11 cellular contexts compared by ENCODE assay signal in the genomic region with DNA sequence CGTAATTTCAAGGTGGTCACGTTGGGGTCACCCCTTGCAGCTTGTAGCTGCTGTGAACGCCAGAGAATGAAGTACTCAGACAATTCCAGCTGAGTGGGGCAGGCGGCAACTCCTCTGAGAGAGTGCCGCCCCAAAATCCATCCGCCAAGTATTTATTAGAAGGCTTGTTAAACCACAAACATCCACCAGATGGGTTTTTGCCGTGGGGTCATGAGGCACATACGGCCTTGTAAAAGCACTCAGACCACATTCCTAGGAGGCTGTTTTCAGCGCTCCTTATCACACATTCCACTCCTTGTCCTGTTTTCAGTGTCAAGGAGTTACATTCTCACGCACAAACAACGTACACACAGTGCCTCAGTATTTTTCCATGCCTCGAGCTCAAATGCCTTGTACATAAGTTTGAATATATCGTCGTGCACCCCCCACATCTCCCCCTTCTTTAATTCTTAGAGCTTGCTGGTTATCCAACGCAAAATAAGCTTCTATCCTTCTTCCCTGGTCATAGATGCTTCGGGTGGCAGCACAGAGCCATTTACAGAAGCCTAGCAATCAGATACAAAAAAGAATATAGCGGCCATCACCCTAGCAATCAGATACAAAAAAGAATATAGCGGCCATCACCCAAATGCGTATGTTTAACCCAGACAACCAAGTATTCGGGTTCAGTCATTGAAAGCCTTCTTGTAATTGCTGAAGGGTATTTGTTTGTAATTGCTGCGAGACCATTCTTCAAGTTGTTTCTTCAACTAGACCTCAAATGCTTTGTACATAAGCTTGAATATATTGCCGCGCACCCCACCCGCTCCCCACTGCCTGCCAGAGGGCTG. TPM values are rescaled to one million over a fixed set of nuclear protein-coding genes. Genes with fewer than 3 reads are reported as not detected.
DNase-seq lines count a peak whose midpoint lies in the region; ATAC-seq and TF ChIP-seq lines count a peak whose summit lies in the region.
"Had no signal": no experiment of that assay in that cellular context is flagged by ENCODE, and none has a peak within 500 bp of the region (broad histone marks: within the 10 kb centered on the region; RNA-seq: fewer than 3 reads in every experiment).

No MANE protein-coding gene starts in this region.

- H3K4me3 Mint-ChIP-seq in mesothelial cell of epicardium, result peak overlapping the region; percentile 65

- H3K4me3 ChIP-seq in BJ (ENCODE audit: low read depth, low read length) (peak overlapping the region; percentile 25), choroid plexus epithelial cell (ENCODE audit: low read depth, low read length) (peak overlapping the region; percentile 22)
- H3K4me3 ChIP-seq: gastrocnemius medialis, pancreas had no signal

- TF ChIP-seq CTCF in BJ (IDR thresholded peaks at IDR 0.05; ENCODE audit: insufficient read depth, low read depth, low read length) (no peak), choroid plexus epithelial cell (conservative IDR thresholded peaks at IDR 0.05; ENCODE audit: low read depth, low read length) (peak; percentile 17), mesothelial cell of epicardium (IDR thresholded peaks at IDR 0.05; ENCODE audit: unreplicated experiment) (no peak)

- peaks cover 66% of the 10 kb centered on the region for H3K27me3 Mint-ChIP-seq in mesothelial cell of epicardium (ENCODE audit: low read depth)

- no peak for ATAC-seq in GM21390 (IDR thresholded peaks at IDR 0.05; ENCODE audit: unreplicated experiment)
- ATAC-seq: activated naive CD4-positive, alpha-beta T cell treated with anti-CD3 and anti-CD28 coated beads, Interleukin-2, amount 50 U/mL, for 72 hours; gastrocnemius medialis had no signal

- no peaks in the 10 kb centered on the region for H3K9me3 Mint-ChIP-seq in mesothelial cell of epicardium
- H3K9me3 Mint-ChIP-seq: activated naive CD4-positive, alpha-beta T cell treated with anti-CD3 and anti-CD28 coated beads, Interleukin-2, amount 50 U/mL, for 72 hours had no signal

- POLR2A ChIA-PET in BJ (lab: Charles Lee), result no interaction called here

- CTCF ChIA-PET in BJ (lab: Yijun Ruan, JAX), result interaction anchor here (0.6 to 2.0 kb wide), 10 partner anchors 16 to 1057 kb away, joined by 3 to 6 read pairs (median 3); no protein-coding TSS in a partner anchor

- H3K36me3 ChIP-seq in BJ (ENCODE audit: control insufficient read depth, insufficient read depth, low read length), result no peaks in the 10 kb centered on the region
- H3K36me3 ChIP-seq: gastrocnemius medialis, pancreas had no signal

- peak; percentile 99 for DNase-seq in BJ (ENCODE audit: low read depth)
- peak; percentile 90 for DNase-seq in HT-29 (ENCODE audit: low spot score)
- peak; percentile 99 for DNase-seq in choroid plexus epithelial cell (ENCODE audit: low read depth)
- no peak for DNase-seq in mesothelial cell of epicardium (ENCODE audit: low spot score in 2 of 2, unreplicated experiment in 2 of 2)
- DNase-seq in NAMALWA (ENCODE audit: low spot score), result no peak
- DNase-seq in activated naive CD4-positive, alpha-beta T cell (lab: John Stamatoyannopoulos, UW), result no peak
- DNase-seq in NCI-H1105 (lab: John Stamatoyannopoulos, UW), result no peak
- DNase-seq: gastrocnemius medialis had no signal

- H3K27ac Mint-ChIP-seq in mesothelial cell of epicardium, result peak overlapping the region; percentile 92
- H3K27ac Mint-ChIP-seq: activated naive CD4-positive, alpha-beta T cell treated with anti-CD3 and anti-CD28 coated beads, Interleukin-2, amount 50 U/mL, for 72 hours had no signal

- H3K36me3 Mint-ChIP-seq in mesothelial cell of epicardium, result no peaks in the 10 kb centered on the region
- H3K36me3 Mint-ChIP-seq: activated naive CD4-positive, alpha-beta T cell treated with anti-CD3 and anti-CD28 coated beads, Interleukin-2, amount 50 U/mL, for 72 hours had no signal

- H3K4me1 Mint-ChIP-seq in mesothelial cell of epicardium, result peaks cover 22% of the 10 kb centered on the region

- H3K27me3 ChIP-seq in BJ (ENCODE audit: control insufficient read depth, insufficient read depth, low read length), result peaks cover 42% of the 10 kb centered on the region

RNA-seq across cellular contexts. Expression of a gene that starts 7.3 kb away (rescaled TPM):
- not detected in 2 replicates for polyA plus RNA-seq in BJ (2011; rRNA removed)
- polyA minus RNA-seq in BJ (2011; rRNA and poly(A)+ RNA removed), result not detected in 2 replicates
- 0.29 and 1.1 TPM in 2 replicates for total RNA-seq in HT-29 (2014; rRNA removed; shearing (Covaris generic))
- total RNA-seq in mesothelial cell of epicardium, result not detected in 3 replicates
- total RNA-seq: gastrocnemius medialis, pancreas had no signal
- polyA plus RNA-seq: pancreas had no signal

RNA-seq across cellular contexts. Expression of a gene that starts 20.8 kb away (rescaled TPM):
- polyA plus RNA-seq in BJ (2011; rRNA removed), result not detected in 2 replicates
- not detected in 2 replicates for polyA minus RNA-seq in BJ (2011; rRNA and poly(A)+ RNA removed)
- 0.16 TPM in 1 of 2 replicates, not detected in the other for total RNA-seq in HT-29 (2014; rRNA removed; shearing (Covaris generic))
- total RNA-seq in mesothelial cell of epicardium, result not detected in 3 replicates
- total RNA-seq: activated naive CD4-positive, alpha-beta T cell treated with anti-CD3 and anti-CD28 coated beads, Interleukin-2, amount 50 U/mL, for 72 hours; gastrocnemius medialis; pancreas had no signal
- polyA plus RNA-seq: pancreas had no signal

Comparison
In these comparisons a context has a peak if more than half of its experiments do, and no peak if none do; other contexts are left out.
1. DNase-seq: peak in BJ (single experiment), HT-29 (single experiment) and choroid plexus epithelial cell (single experiment); none in mesothelial cell of epicardium (0 of 2), NAMALWA (single experiment), activated naive CD4-positive, alpha-beta T cell (0 of 4) and NCI-H1105 (single experiment).